20 cellular contexts compared by ENCODE assay signal in genomic region chr3:34073961-34074360, GRCh38.
DNase-seq lines count a peak whose midpoint lies in the region; ATAC-seq, FAIRE-seq and TF ChIP-seq lines count a peak whose summit lies in the region.
"Had no signal": no experiment of that assay in that cellular context is flagged by ENCODE, and none has a peak within 500 bp of the region (broad histone marks: within the 10 kb centered on the region; RNA-seq: fewer than 3 reads in every experiment).

No MANE protein-coding gene starts in this region.

- H3K4me1 ChIP-seq in GM12878 (ENCODE audit: control insufficient read depth, insufficient read depth, low read length) (peaks cover 46% of the 10 kb centered on the region), hepatocyte (ENCODE audit: insufficient read depth) (no peaks in the 10 kb centered on the region), MM.1S (ENCODE audit: low read length) (peaks cover 5% of the 10 kb centered on the region; the same call in 1 of the 2 replicates)
- H3K4me1 ChIP-seq: HAP-1, sigmoid colon had no signal

- POLR2A ChIA-PET in GM12878 (lab: Charles Lee), result no interaction called here

- TF ChIP-seq CTCF in GM12878 (IDR thresholded peaks at IDR 0.05 in 2 of 3, conservative IDR thresholded peaks at IDR 0.05 in 1 of 3; ENCODE audit: control insufficient read depth in 2 of 3, extremely low read depth in 1 of 3, insufficient read depth in 1 of 3, low read depth in 3 of 3, low read length in 3 of 3) (no peak), hepatocyte (IDR thresholded peaks at IDR 0.05; ENCODE audit: poor library complexity) (no peak), MM.1S (IDR thresholded peaks at IDR 0.05; ENCODE audit: low read length) (no peak)

- H3K9ac ChIP-seq in GM12878 (ENCODE audit: control insufficient read depth, insufficient read depth, low read length) (no peak overlapping the region), MM.1S (ENCODE audit: low read length) (no peak overlapping the region)

- H3K27me3 ChIP-seq in GM12878 (replicated peaks in 1 of 2; ENCODE audit: control insufficient read depth in 2 of 2, insufficient read depth in 2 of 2, low read length in 1 of 2) (no peaks in the 10 kb centered on the region), hepatocyte (no peaks in the 10 kb centered on the region), MM.1S (replicated peaks; ENCODE audit: insufficient read depth, low read length) (no peaks in the 10 kb centered on the region)
- H3K27me3 ChIP-seq: brain microvascular endothelial cell, sigmoid colon had no signal

- DNase-seq in GM12878 (ENCODE audit: low read depth, low spot score) (no peak), hepatocyte (ENCODE audit: low spot score) (no peak), NCI-H1092 treated with DMSO at 0.1 percent for 48 hours (lab: John Stamatoyannopoulos, UW) (no peak), MM.1S (no peak)
- DNase-seq: activated CD4-positive, alpha-beta T cell treated with anti-CD3 and anti-CD28 coated beads, Interleukin-2, amount 50 U/mL, for 48 hours; activated naive CD8-positive, alpha-beta T cell treated with anti-CD3 and anti-CD28 coated beads, Interleukin-2, amount 10 ng/mL, durations not matched to agents 7 days and 5 days; activated T-cell treated with anti-CD3 and anti-CD28 coated beads, Interleukin-2, amount 50 U/mL, for 24 hours; brain microvascular endothelial cell; left ventricle myocardium superior; NCI-H187 treated with DMSO at 0.1 percent for 48 hours; NCI-H69; occipital lobe; sigmoid colon; stimulated activated CD4-positive, alpha-beta T cell treated with anti-CD3 and anti-CD28 coated beads, Interleukin-1b, Interleukin-23, amount 100 ng/mL, for 48 hours had no signal

- H4K20me1 ChIP-seq in GM12878 (ENCODE audit: control insufficient read depth, insufficient read depth) (no peaks in the 10 kb centered on the region), hepatocyte (ENCODE audit: insufficient read depth, poor library complexity, severe bottlenecking) (no peaks in the 10 kb centered on the region), MM.1S (ENCODE audit: insufficient read depth, low read length) (no peaks in the 10 kb centered on the region)

- no peaks in the 10 kb centered on the region for H3K79me2 ChIP-seq in GM12878 (ENCODE audit: control insufficient read depth, insufficient read depth, low read length)
- no peaks in the 10 kb centered on the region for H3K79me2 ChIP-seq in hepatocyte
- H3K79me2 ChIP-seq in MM.1S (ENCODE audit: low read length), result no peaks in the 10 kb centered on the region

- H3K4me3 ChIP-seq in GM12878, result no peak overlapping the region
- H3K4me3 ChIP-seq in hepatocyte, result no peak overlapping the region
- H3K4me3 ChIP-seq in MM.1S (ENCODE audit: low read length), result no peak overlapping the region
- H3K4me3 ChIP-seq: HAP-1, sigmoid colon had no signal

- H3K27ac ChIP-seq in GM12878 (ENCODE audit: control insufficient read depth, insufficient read depth) (no peak overlapping the region), hepatocyte (no peak overlapping the region), MM.1S (ENCODE audit: low read length) (no peak overlapping the region)
- H3K27ac ChIP-seq: brain microvascular endothelial cell, epithelial cell of prostate, sigmoid colon had no signal

- 95% methylated on average over 1 of the region's 1 CpG for WGBS in GM12878 (ENCODE audit: insufficient coverage, insufficient replicate concordance, low lambda C conversion rate, missing lambda C conversion rate)
- 90% methylated on average over 1 of the region's 1 CpG for WGBS in hepatocyte (ENCODE audit: low lambda C conversion rate, missing lambda C conversion rate)

- RAD21 ChIA-PET in GM12878 (lab: Charles Lee; ENCODE audit: unreplicated experiment), result interaction anchor here (1.0 kb wide), 2 partner anchors 33 to 58 kb away, joined by 3 read pairs; no protein-coding TSS in a partner anchor

- TF ChIP-seq POLR2A in GM12878 (IDR thresholded peaks at IDR 0.05; ENCODE audit: low read depth, low read length), result no peak

- H3K9me2 ChIP-seq in hepatocyte (replicated peaks; ENCODE audit: insufficient read depth) (no peaks in the 10 kb centered on the region), MM.1S (replicated peaks; ENCODE audit: insufficient read depth, low read length) (no peaks in the 10 kb centered on the region)

- TF ChIP-seq RAD21 in GM12878 (IDR thresholded peaks at IDR 0.05; ENCODE audit: insufficient read depth, low read depth, low read length), result no peak

- BruUV-seq in GM12878 (replicated peaks; lab: Mats Ljungman, UMichigan), result no TSS peak

- H3K4me2 ChIP-seq in GM12878 (ENCODE audit: control insufficient read depth, insufficient read depth) (peak overlapping the region; percentile 4), hepatocyte (no peak overlapping the region), MM.1S (ENCODE audit: low read depth, low read length) (no peak overlapping the region)

- SMC1A ChIA-PET in GM12878 (lab: Charles Lee; ENCODE audit: uncharacterized antibody, unreplicated experiment), result no interaction called here

- H3F3A ChIP-seq in MM.1S (ENCODE audit: insufficient read depth, low read length), result no peaks in the 10 kb centered on the region

- in situ Hi-C loops in GM12878 (cut with MboI), result no loop called here

- ATAC-seq in GM18519 (IDR thresholded peaks at IDR 0.05; ENCODE audit: low FRiP score, unreplicated experiment) (peak; percentile 23), GM21529 (IDR thresholded peaks at IDR 0.05; ENCODE audit: unreplicated experiment) (peak; percentile 33), HG03159 (IDR thresholded peaks at IDR 0.05; ENCODE audit: unreplicated experiment) (peak; percentile 37), GM12878 (peak; percentile 60), esophagus mucosa (no peak)
- ATAC-seq: left ventricle myocardium superior had no signal

- H3K9me3 ChIP-seq in GM12878 (replicated peaks; ENCODE audit: control insufficient read depth, insufficient read depth, low read length), result no peaks in the 10 kb centered on the region
- H3K9me3 ChIP-seq in hepatocyte (ENCODE audit: low read depth), result no peaks in the 10 kb centered on the region
- no peaks in the 10 kb centered on the region for H3K9me3 ChIP-seq in MM.1S (replicated peaks; ENCODE audit: insufficient read depth, low read length)
- H3K9me3 ChIP-seq: HAP-1, sigmoid colon had no signal

- CTCF ChIA-PET in GM12878 (lab: Yijun Ruan, JAX), result no interaction called here

- no peak overlapping the region for H2AFZ ChIP-seq in GM12878 (ENCODE audit: control insufficient read depth, low read depth, low read length)
- no peak overlapping the region for H2AFZ ChIP-seq in hepatocyte
- no peak overlapping the region for H2AFZ ChIP-seq in MM.1S (ENCODE audit: low read length)

- FAIRE-seq in GM12878 (lab: Jason Lieb, UNC), result no peak

- no peaks in the 10 kb centered on the region for H3K36me3 ChIP-seq in GM12878 (ENCODE audit: control insufficient read depth in 2 of 2, insufficient read depth in 2 of 2, low read length in 1 of 2)
- no peaks in the 10 kb centered on the region for H3K36me3 ChIP-seq in hepatocyte (replicated peaks; ENCODE audit: insufficient read depth, low read depth)
- no peaks in the 10 kb centered on the region for H3K36me3 ChIP-seq in MM.1S (replicated peaks; ENCODE audit: insufficient read depth, low read length)
- H3K36me3 ChIP-seq: brain microvascular endothelial cell, HAP-1, sigmoid colon had no signal

- intact Hi-C loops in GM12878 (cut with micrococcal nuclease; ENCODE audit: unreplicated experiment), result loop anchor here (1.0 kb wide), 1 partner anchor 17 kb away; no protein-coding TSS in a partner anchor

- no peak for TF ChIP-seq EP300 in GM12878 (IDR thresholded peaks at IDR 0.05; ENCODE audit: borderline replicate concordance in 1 of 2, control insufficient read depth in 1 of 2, low read depth in 2 of 2, low read length in 2 of 2)

TF ChIP-seq in GM12878, 131 proteins besides CTCF, POLR2A, EP300 and RAD21:
- TF ChIP-seq SIN3A (IDR thresholded peaks at IDR 0.05; ENCODE audit: low read depth, low read length) (no peak), E2F4 (IDR thresholded peaks at IDR 0.05; ENCODE audit: low read depth, low read length) (no peak), MEF2B (IDR thresholded peaks at IDR 0.05; ENCODE audit: partially characterized antibody, poor library complexity, severe bottlenecking) (no peak), E4F1 (IDR thresholded peaks at IDR 0.05; ENCODE audit: borderline replicate concordance, partially characterized antibody) (no peak)
